ENCODE assay signal across 11 cellular contexts in the genomic region with DNA sequence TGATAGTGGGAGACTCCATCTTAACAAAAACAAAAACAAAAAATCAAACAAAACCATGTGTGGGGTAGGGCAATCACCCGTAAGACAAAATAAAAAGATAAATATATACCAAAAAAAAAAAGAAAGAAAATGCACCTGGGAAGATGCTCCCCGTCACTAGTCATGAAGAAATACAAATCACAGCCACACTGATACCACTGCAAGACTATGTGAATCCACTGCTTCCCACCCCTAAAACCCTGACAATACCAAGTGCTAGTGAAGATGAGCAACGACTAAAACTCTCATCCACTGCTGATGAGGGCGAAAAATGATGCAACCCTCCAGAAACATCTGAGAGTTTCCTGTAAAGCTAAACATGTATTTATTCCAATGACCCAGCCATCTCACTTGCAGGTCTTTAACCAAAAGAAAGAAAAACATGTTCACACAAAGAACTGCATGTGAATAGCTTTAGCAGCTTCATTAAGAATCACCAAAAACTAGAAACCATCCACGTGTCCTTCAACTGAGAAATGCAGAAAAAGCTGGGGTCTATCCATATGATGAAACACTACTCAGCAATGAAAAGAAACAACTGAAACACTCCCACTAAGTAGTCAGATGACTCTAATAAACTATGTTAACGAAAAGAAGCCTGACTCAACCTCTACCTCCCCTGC. TPM values are rescaled to one million over a fixed set of nuclear protein-coding genes. Genes with fewer than 3 reads are reported as not detected.
DNase-seq lines count a peak whose midpoint lies in the region; ATAC-seq and TF ChIP-seq lines count a peak whose summit lies in the region.
"Had no signal": no experiment of that assay in that cellular context is flagged by ENCODE, and none has a peak within 500 bp of the region (broad histone marks: within the 10 kb centered on the region; RNA-seq: fewer than 3 reads in every experiment).

No MANE protein-coding gene starts in this region.

- H3K36me3 ChIP-seq in neutrophil (peaks cover 9% of the 10 kb centered on the region), tibial artery (no peaks in the 10 kb centered on the region)
- H3K36me3 ChIP-seq: right lobe of liver had no signal

- H3K27me3 ChIP-seq in neutrophil, result no peaks in the 10 kb centered on the region
- no peaks in the 10 kb centered on the region for H3K27me3 ChIP-seq in tibial artery
- H3K27me3 ChIP-seq: right lobe of liver had no signal

- in situ Hi-C loops in astrocyte of the spinal cord (cut with HindIII; ENCODE audit: low sequenced_read_pairs), result no loop called here

- intact Hi-C loops in tibial artery (cut with DNase I; ENCODE audit: low total_unique reads), result no loop called here

- H3K9me3 ChIP-seq in neutrophil (no peaks in the 10 kb centered on the region), tibial artery (no peaks in the 10 kb centered on the region)
- H3K9me3 ChIP-seq: right lobe of liver had no signal

- H3K4me3 ChIP-seq in astrocyte of the spinal cord (ENCODE audit: low read depth, low read length) (no peak overlapping the region), neutrophil (ENCODE audit: low read depth in 1 of 2, low read length in 1 of 2) (no peak overlapping the region), tibial artery (no peak overlapping the region)
- H3K4me3 ChIP-seq: right lobe of liver had no signal

- DNase-seq in DMS53 (lab: John Stamatoyannopoulos, UW), result peak; percentile 7
- no peak for DNase-seq in DMS53 treated with DMSO at 0.1 percent for 48 hours (lab: John Stamatoyannopoulos, UW; ENCODE audit: unreplicated experiment)
- DNase-seq in NCI-H460 (ENCODE audit: extremely low read depth, low read depth), result peak; percentile 90
- DNase-seq in astrocyte of the spinal cord (ENCODE audit: low read depth, low spot score), result peak; percentile 80
- no peak for DNase-seq in tibial artery
- DNase-seq: NCI-H1417, right lobe of liver, substantia nigra had no signal

- ATAC-seq in GM21576 (IDR thresholded peaks at IDR 0.05; ENCODE audit: unreplicated experiment), result no peak
- ATAC-seq in GM19455 (IDR thresholded peaks at IDR 0.05; ENCODE audit: unreplicated experiment), result no peak

- H3K4me1 ChIP-seq in neutrophil (ENCODE audit: control insufficient read depth in 1 of 2, insufficient read depth in 1 of 2, low read depth in 1 of 2, low read length in 1 of 2) (peaks cover 46 to 60% of the 10 kb centered on the region in 2 experiments), tibial artery (peaks cover 9 to 96% (median 84%) of the 10 kb centered on the region in 4 donors)

- H3K27ac ChIP-seq in neutrophil, result peak overlapping the region; percentile 39
- H3K27ac ChIP-seq in tibial artery, result peak overlapping the region in 1 of 2 donors; percentile 4

- no peak for TF ChIP-seq CTCF in astrocyte of the spinal cord (IDR thresholded peaks at IDR 0.05; ENCODE audit: low read depth, low read length)
- TF ChIP-seq CTCF in neutrophil (IDR thresholded peaks at IDR 0.05), result no peak
- no peak for TF ChIP-seq CTCF in tibial artery (IDR thresholded peaks at IDR 0.05)

RNA-seq across cellular contexts. Expression of gene BRD4, which starts 31.7 kb away (rescaled TPM):
- 23.4 and 23.9 TPM in 2 replicates for total RNA-seq in NCI-H460 (2014; rRNA removed; shearing (Covaris generic))
- 6.7 and 9.0 TPM in 2 replicates for polyA plus RNA-seq in NCI-H460 (2014; cell fraction: nucleus; rRNA removed)

Comparison
In these comparisons a context has a peak if more than half of its experiments do, and no peak if none do; other contexts are left out.
1. DNase-seq: peak in DMS53 (single experiment), NCI-H460 (single experiment) and astrocyte of the spinal cord (single experiment); none in DMS53 treated with DMSO at 0.1 percent for 48 hours (single experiment) and tibial artery (0 of 2).